ENCODE assay signal across 8 cellular contexts in the genomic region with DNA sequence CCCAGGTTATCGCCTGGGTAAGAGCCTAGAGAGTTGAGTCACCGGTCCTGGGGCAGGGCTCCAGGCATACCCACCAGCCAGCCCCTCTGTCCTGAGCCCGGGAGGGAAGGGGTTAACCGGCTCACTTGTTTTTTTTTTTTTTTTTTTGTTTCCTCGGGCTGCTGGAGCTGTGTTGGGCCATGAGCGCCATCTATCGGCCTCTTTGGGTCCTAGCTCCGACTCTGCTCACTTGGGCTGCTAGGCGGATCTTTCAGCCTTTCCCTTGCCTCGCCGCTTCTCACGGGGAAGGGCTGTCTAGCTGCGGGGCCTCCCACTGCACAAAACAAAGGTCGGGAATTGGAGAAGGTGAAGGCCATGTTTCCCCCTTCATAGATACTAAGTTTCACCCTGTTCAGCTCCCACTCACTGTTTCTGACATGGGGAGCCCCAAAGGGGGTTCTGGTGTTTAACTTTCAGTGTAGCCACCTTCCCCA. TPM values are rescaled to one million over a fixed set of nuclear protein-coding genes. Genes with fewer than 3 reads are reported as not detected.
DNase-seq lines count a peak whose midpoint lies in the region; ATAC-seq and TF ChIP-seq lines count a peak whose summit lies in the region.

No MANE protein-coding gene starts in this region.

- no peak overlapping the region for H4K5ac ChIP-seq in IMR-90 (ENCODE audit: low read depth, low read length)

- H3K27ac ChIP-seq in IMR-90 (ENCODE audit: insufficient read depth, low read length) (no peak overlapping the region), OCI-LY1 (ENCODE audit: low read depth, low read length, poor library complexity, severe bottlenecking) (no peak overlapping the region)

- H3K9me2 ChIP-seq in OCI-LY1 (ENCODE audit: low read depth, low read length): no peaks in the 10 kb centered on the region

- H3K18ac ChIP-seq in IMR-90 (ENCODE audit: low read depth, low read length): no peak overlapping the region

- H3K9me1 ChIP-seq in IMR-90 (ENCODE audit: insufficient read depth, low read length): peaks cover 4% of the 10 kb centered on the region; the same call in 1 of the 2 replicates

- H3K4me2 ChIP-seq in IMR-90 (ENCODE audit: low read depth, low read length) (no peak overlapping the region), OCI-LY1 (ENCODE audit: low read length) (no peak overlapping the region)

- in situ Hi-C loops in IMR-90 (cut with MboI; ENCODE audit: low sequenced_read_pairs): loop anchor here (5.0 to 10.0 kb wide), 2 partner anchors 184 to 487 kb away; a partner anchor contains a TSS

- no peak overlapping the region for H3K23ac ChIP-seq in IMR-90 (ENCODE audit: low read depth, low read length)

- H3F3A ChIP-seq in OCI-LY1 (ENCODE audit: insufficient read depth, low read length): no peaks in the 10 kb centered on the region

- peak overlapping the region; percentile 72 for H2AFZ ChIP-seq in IMR-90 (replicated peaks; ENCODE audit: low read length, poor library complexity)
- no peak overlapping the region for H2AFZ ChIP-seq in OCI-LY1 (ENCODE audit: low read length)

- no peaks in the 10 kb centered on the region for H3K79me2 ChIP-seq in OCI-LY1 (ENCODE audit: insufficient read depth, low read length)

- H3K56ac ChIP-seq in IMR-90 (ENCODE audit: extremely low read depth, insufficient read depth, low read length): no peak overlapping the region

- H3K4me1 ChIP-seq in IMR-90 (ENCODE audit: control insufficient read depth, insufficient read depth, low read length): peaks cover 2% of the 10 kb centered on the region
- peaks cover 25% of the 10 kb centered on the region for H3K4me1 ChIP-seq in OCI-LY1 (ENCODE audit: insufficient read depth, low read length, severe bottlenecking)
- peaks cover 18% of the 10 kb centered on the region for H3K4me1 ChIP-seq in mucosa of stomach (ENCODE audit: control insufficient read depth, insufficient read depth, low read length)

- H2BK120ac ChIP-seq in IMR-90 (ENCODE audit: low read depth, low read length): no peak overlapping the region

- intact Hi-C loops in IMR-90 (cut with micrococcal nuclease): loop anchor here (1.0 kb wide), 1 partner anchor 185 kb away; no protein-coding TSS in a partner anchor

- POLR2A ChIA-PET in IMR-90 (lab: Charles Lee; ENCODE audit: unreplicated experiment): no interaction called here

- no peak for TF ChIP-seq POLR2A in IMR-90 (IDR thresholded peaks at IDR 0.05; ENCODE audit: low read depth, low read length)

- no CpG with 5 or more reads among the region's 14 CpGs for WGBS in IMR-90 (ENCODE audit: extremely low coverage in 2 of 2, insufficient read length in 1 of 2), 2 experiments

- CTCF ChIA-PET in IMR-90 (lab: Yijun Ruan, JAX): interaction anchor here (0.6 to 3.4 kb wide), 14 partner anchors 10 to 484 kb away, joined by 3 to 24 read pairs (median 3); a partner anchor contains a TSS

- H4K20me1 ChIP-seq in IMR-90 (ENCODE audit: insufficient read depth, low read length) (no peaks in the 10 kb centered on the region), OCI-LY1 (ENCODE audit: insufficient read depth, low read length) (no peaks in the 10 kb centered on the region)

- H3K14ac ChIP-seq in IMR-90 (replicated peaks; ENCODE audit: low read depth, low read length): no peak overlapping the region; the same call in 1 of the 2 replicates

- H3K36me3 ChIP-seq in IMR-90 (ENCODE audit: control insufficient read depth, insufficient read depth, low read length) (peaks cover 1% of the 10 kb centered on the region; the same call in 1 of the 2 replicates), OCI-LY1 (ENCODE audit: insufficient read depth, low read length) (peaks cover 4% of the 10 kb centered on the region; the same call in 1 of the 2 replicates), mucosa of stomach (ENCODE audit: control insufficient read depth, insufficient read depth, low read length) (no peaks in the 10 kb centered on the region)

- H2BK20ac ChIP-seq in IMR-90 (ENCODE audit: low read depth, low read length): no peak overlapping the region

- ATAC-seq in IMR-90 (ENCODE audit: low read depth) (peak; percentile 74), GM18870 (IDR thresholded peaks at IDR 0.05; ENCODE audit: unreplicated experiment) (no peak)

- no peak overlapping the region for H2BK5ac ChIP-seq in IMR-90 (ENCODE audit: low read depth, low read length, poor library complexity, severe bottlenecking)

- no peak overlapping the region for H3K4me3 ChIP-seq in GM12864 (ENCODE audit: low read depth, low read length)
- H3K4me3 ChIP-seq in IMR-90 (ENCODE audit: insufficient read depth, low read depth, low read length): no peak overlapping the region
- H3K4me3 ChIP-seq in OCI-LY1 (ENCODE audit: low read depth, low read length, poor library complexity, severe bottlenecking): no peak overlapping the region
- no peak overlapping the region for H3K4me3 ChIP-seq in epithelial cell of esophagus (ENCODE audit: low read length)
- peak overlapping the region; percentile 15 for H3K4me3 ChIP-seq in mucosa of stomach (ENCODE audit: low read length)

- H2BK15ac ChIP-seq in IMR-90 (ENCODE audit: low read depth, low read length): no peak overlapping the region

- peak overlapping the region; percentile 47 for H2AK9ac ChIP-seq in IMR-90 (replicated peaks; ENCODE audit: low read depth, low read length, poor library complexity)

- H3K4ac ChIP-seq in IMR-90 (ENCODE audit: low read depth, low read length): no peak overlapping the region

- no peak overlapping the region for H2AK5ac ChIP-seq in IMR-90 (ENCODE audit: low read depth, low read length)

- H3K9ac ChIP-seq in IMR-90 (ENCODE audit: low read depth, low read length) (no peak overlapping the region), OCI-LY1 (ENCODE audit: low read length) (no peak overlapping the region), mucosa of stomach (ENCODE audit: low read length) (no peak overlapping the region)

- H3K9me3 ChIP-seq in IMR-90 (ENCODE audit: control insufficient read depth, insufficient read depth, low read length): no peaks in the 10 kb centered on the region
- no peaks in the 10 kb centered on the region for H3K9me3 ChIP-seq in OCI-LY1 (ENCODE audit: low read length)
- no peaks in the 10 kb centered on the region for H3K9me3 ChIP-seq in mucosa of stomach (ENCODE audit: control insufficient read depth, low read length)

- dilution Hi-C loops in IMR-90 (cut with HindIII; ENCODE audit: low sequenced_read_pairs, unreplicated experiment): no loop called here

- TF ChIP-seq CTCF in GM12864 (IDR thresholded peaks at IDR 0.05; ENCODE audit: low read depth, low read length, missing control alignments) (peak; percentile 92), IMR-90 (conservative IDR thresholded peaks at IDR 0.05; ENCODE audit: low read depth, low read length) (peak; percentile 89), OCI-LY1 (IDR thresholded peaks at IDR 0.05; ENCODE audit: low read length) (peak; percentile 76), epithelial cell of esophagus (IDR thresholded peaks at IDR 0.05; ENCODE audit: insufficient read depth, low read depth, low read length, missing control alignments) (peak; percentile 87)

- peaks cover 21% of the 10 kb centered on the region for H3K27me3 ChIP-seq in IMR-90 (ENCODE audit: control insufficient read depth, insufficient read depth, low read length)
- peaks cover 7% of the 10 kb centered on the region; the same call in 1 of the 2 replicates for H3K27me3 ChIP-seq in OCI-LY1 (ENCODE audit: insufficient read depth, low read length)
- H3K27me3 ChIP-seq in mucosa of stomach (ENCODE audit: control insufficient read depth, insufficient read depth, low read length): peaks cover 43% of the 10 kb centered on the region

- TF ChIP-seq RAD21 in IMR-90 (IDR thresholded peaks at IDR 0.05; ENCODE audit: low read length): peak; percentile 81

- H4K8ac ChIP-seq in IMR-90 (ENCODE audit: low read depth in 2 of 2, low read length in 2 of 2): peak overlapping the region in 1 of 2 experiments; percentile 48; a peak in 2 of 4 replicates

- no peak overlapping the region; the same call in 1 of the 2 replicates for H4K91ac ChIP-seq in IMR-90 (ENCODE audit: insufficient read depth, low read depth, low read length)

- H3K79me1 ChIP-seq in IMR-90 (ENCODE audit: low read depth in 1 of 2, low read length in 2 of 2): peaks cover 8 to 21% of the 10 kb centered on the region in 2 experiments; a peak in 3 of 4 replicates

- no peak for DNase-seq in GM12864 (ENCODE audit: low read depth)
- peak; percentile 79 for DNase-seq in IMR-90
- DNase-seq in activated CD8-positive, alpha-beta memory T cell treated with anti-CD3 and anti-CD28 coated beads, Interleukin-2, amount 50 U/mL, for 24 hours (ENCODE audit: extremely low read depth): peak; percentile 40
- DNase-seq in epithelial cell of esophagus (ENCODE audit: low read depth): peak; percentile 81
- peak; percentile 48 to 57 for DNase-seq in stimulated activated CD8-positive, alpha-beta memory T cell treated with anti-CD3 and anti-CD28 coated beads, Interleukin-4, amount 100 ng/mL, for 4 hours (ENCODE audit: low read depth in 2 of 2, low spot score in 1 of 2)

- BruUV-seq in IMR-90 (replicated peaks; lab: Mats Ljungman, UMichigan): no TSS peak

TF ChIP-seq in IMR-90, 13 proteins besides CTCF, POLR2A, EP300 and RAD21:
- TF ChIP-seq, protein P1, sequence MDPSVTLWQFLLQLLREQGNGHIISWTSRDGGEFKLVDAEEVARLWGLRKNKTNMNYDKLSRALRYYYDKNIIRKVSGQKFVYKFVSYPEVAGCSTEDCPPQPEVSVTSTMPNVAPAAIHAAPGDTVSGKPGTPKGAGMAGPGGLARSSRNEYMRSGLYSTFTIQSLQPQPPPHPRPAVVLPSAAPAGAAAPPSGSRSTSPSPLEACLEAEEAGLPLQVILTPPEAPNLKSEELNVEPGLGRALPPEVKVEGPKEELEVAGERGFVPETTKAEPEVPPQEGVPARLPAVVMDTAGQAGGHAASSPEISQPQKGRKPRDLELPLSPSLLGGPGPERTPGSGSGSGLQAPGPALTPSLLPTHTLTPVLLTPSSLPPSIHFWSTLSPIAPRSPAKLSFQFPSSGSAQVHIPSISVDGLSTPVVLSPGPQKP (IDR thresholded peaks at IDR 0.05; ENCODE audit: borderline replicate concordance, low read depth, low read length): no peak
- TF ChIP-seq CEBPB (IDR thresholded peaks at IDR 0.05; ENCODE audit: low read depth, low read length) (no peak), SMC3 (IDR thresholded peaks at IDR 0.05; ENCODE audit: low read depth, low read length) (peak; percentile 70), MAFK (IDR thresholded peaks at IDR 0.05; ENCODE audit: low read depth, low read length) (no peak), CHD1 (IDR thresholded peaks at IDR 0.05; ENCODE audit: low read depth, low read length) (no peak)

RNA-seq across cellular contexts. Expression of a gene that starts 2.8 kb away (rescaled TPM):
- total RNA-seq in IMR-90 (2012; rRNA removed): 25.8 and 45.2 TPM in 2 replicates
- 36.3 and 37.3 TPM in 2 replicates for polyA plus RNA-seq in IMR-90 (2012; rRNA removed)
- 26.8 and 48.8 TPM in 2 replicates for polyA plus RNA-seq in IMR-90 (2012; cell fraction: cytosol; rRNA removed)
- polyA plus RNA-seq in IMR-90 (2012; cell fraction: nucleus; rRNA removed; ENCODE audit: low replicate concordance): 36.2 and 50.9 TPM in 2 replicates
